In the genomic region with DNA sequence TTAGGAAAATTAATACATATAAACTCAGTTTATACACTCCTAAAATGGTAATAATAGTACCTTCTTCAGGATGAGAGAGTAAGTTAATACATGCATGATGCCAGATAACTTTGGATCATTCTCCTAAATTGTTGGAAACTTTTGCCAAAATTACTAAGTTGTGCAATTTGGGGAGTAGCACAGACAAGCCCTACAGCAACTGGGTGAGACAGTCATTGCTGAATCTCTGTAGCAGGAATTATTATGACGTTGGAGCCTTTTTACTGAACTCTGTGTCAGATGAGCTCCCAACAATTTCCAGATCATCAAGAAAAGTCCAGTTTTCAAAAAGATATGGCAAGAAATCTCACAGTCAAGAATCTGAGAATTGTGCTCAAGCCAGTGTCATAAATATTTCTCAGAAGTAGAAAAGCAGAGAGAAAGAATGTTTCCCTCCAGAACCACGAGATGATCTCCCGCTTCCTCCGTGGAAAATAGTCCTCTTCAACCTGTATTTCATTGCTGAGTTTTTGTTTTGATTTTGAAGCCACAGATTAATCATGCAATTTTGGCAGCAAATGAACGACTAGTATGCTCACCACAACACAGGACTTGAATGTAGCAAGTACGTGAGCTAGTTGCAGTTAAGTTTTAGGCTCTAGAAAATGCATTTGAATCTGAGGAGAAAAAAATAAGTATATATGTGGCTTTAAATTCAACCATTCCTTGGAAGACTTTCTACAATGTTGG, we compare ENCODE assay signal across 17 cellular contexts.
DNase-seq lines count a peak whose midpoint lies in the region; ATAC-seq and TF ChIP-seq lines count a peak whose summit lies in the region.
"Had no signal": no experiment of that assay in that cellular context is flagged by ENCODE, and none has a peak within 500 bp of the region (broad histone marks: within the 10 kb centered on the region; RNA-seq: fewer than 3 reads in every experiment).

No MANE protein-coding gene starts in this region.

- H4K5ac ChIP-seq in mesendoderm (ENCODE audit: low read length): no peak overlapping the region

- no peak overlapping the region for H3K27ac ChIP-seq in right atrium auricular region
- no peak overlapping the region for H3K27ac ChIP-seq in mesenchymal stem cell (ENCODE audit: low read length, poor library complexity, severe bottlenecking)
- H3K27ac ChIP-seq in subcutaneous abdominal adipose tissue (ENCODE audit: low read depth, low read length): peak overlapping the region; percentile 92
- H3K27ac ChIP-seq in mesendoderm (ENCODE audit: low read depth, low read length): no peak overlapping the region
- H3K27ac ChIP-seq: BLaER1 had no signal

- H3K56ac ChIP-seq in mesendoderm (ENCODE audit: low read length): no peak overlapping the region

- H3K9me3 ChIP-seq in right atrium auricular region: no peaks in the 10 kb centered on the region
- H3K9me3 ChIP-seq in mesenchymal stem cell (ENCODE audit: control insufficient read depth, low read length): no peaks in the 10 kb centered on the region
- peaks cover 0 to under 1% (median 0%) of the 10 kb centered on the region in 5 donors for H3K9me3 ChIP-seq in subcutaneous abdominal adipose tissue (ENCODE audit: control insufficient read depth in 5 of 5, low read length in 5 of 5)
- H3K9me3 ChIP-seq: HAP-1 had no signal

- ATAC-seq in Right ventricle myocardium inferior (peak; percentile 73), HG03521 (IDR thresholded peaks at IDR 0.05; ENCODE audit: unreplicated experiment) (no peak)

- H3K36me3 ChIP-seq in right atrium auricular region (no peaks in the 10 kb centered on the region), mesenchymal stem cell (ENCODE audit: control insufficient read depth in 1 of 2, insufficient read depth in 2 of 2, low read depth in 1 of 2, low read length in 2 of 2) (no peaks in the 10 kb centered on the region), subcutaneous abdominal adipose tissue (ENCODE audit: control insufficient read depth in 5 of 5, insufficient read depth in 5 of 5, low read length in 5 of 5) (no peaks in the 10 kb centered on the region), mesendoderm (ENCODE audit: control insufficient read depth, insufficient read depth, low read length) (no peaks in the 10 kb centered on the region)
- H3K36me3 ChIP-seq: BLaER1, HAP-1 had no signal

- H3K9ac ChIP-seq in mesenchymal stem cell (ENCODE audit: low read length) (peak overlapping the region; percentile 44), subcutaneous abdominal adipose tissue (ENCODE audit: low read length in 5 of 5) (peak overlapping the region in 4 of 5 donors; percentile 0 to 66 (median 45)), mesendoderm (ENCODE audit: low read length) (no peak overlapping the region)
- H3K9ac ChIP-seq: BLaER1 had no signal

- no peak overlapping the region for H3K14ac ChIP-seq in mesenchymal stem cell (ENCODE audit: low read length in 2 of 2)

- intact Hi-C loops in Right ventricle myocardium inferior (cut with DNase I): no loop called here

- H2BK5ac ChIP-seq in mesenchymal stem cell (ENCODE audit: low read depth, low read length, poor library complexity, severe bottlenecking): no peak overlapping the region
- H2BK5ac ChIP-seq in mesendoderm (ENCODE audit: low read length): no peak overlapping the region

- H2AK5ac ChIP-seq in mesenchymal stem cell (ENCODE audit: low read length, severe bottlenecking): no peak overlapping the region
- H2AK5ac ChIP-seq in mesendoderm (ENCODE audit: low read length): no peak overlapping the region

- H2AFZ ChIP-seq in mesenchymal stem cell (ENCODE audit: low read depth, low read length): no peak overlapping the region

- H3K23ac ChIP-seq in mesenchymal stem cell (ENCODE audit: low read length in 2 of 2) (no peak overlapping the region), mesendoderm (ENCODE audit: low read length) (no peak overlapping the region)

- no peaks in the 10 kb centered on the region for H3K27me3 ChIP-seq in right atrium auricular region
- no peaks in the 10 kb centered on the region for H3K27me3 ChIP-seq in mesenchymal stem cell (ENCODE audit: control insufficient read depth in 1 of 2, insufficient read depth in 1 of 2, low read length in 2 of 2)
- no peaks in the 10 kb centered on the region for H3K27me3 ChIP-seq in subcutaneous abdominal adipose tissue (ENCODE audit: control insufficient read depth in 5 of 5, insufficient read depth in 4 of 5, low read length in 5 of 5)
- no peaks in the 10 kb centered on the region for H3K27me3 ChIP-seq in mesendoderm (ENCODE audit: insufficient read depth, low read length, poor library complexity)
- H3K27me3 ChIP-seq: BLaER1 had no signal

- no peak overlapping the region for H2BK15ac ChIP-seq in mesenchymal stem cell (ENCODE audit: low read depth, poor library complexity, severe bottlenecking)
- no peak overlapping the region for H2BK15ac ChIP-seq in mesendoderm (replicated peaks; ENCODE audit: low read depth)

- no peak for DNase-seq in Right ventricle myocardium inferior (ENCODE audit: missing footprints)
- DNase-seq in right atrium auricular region (ENCODE audit: low spot score): no peak
- peak; percentile 3 for DNase-seq in fibroblast of pulmonary artery (ENCODE audit: low read depth)
- DNase-seq in mesenchymal stem cell: no peak
- DNase-seq in RKO (ENCODE audit: low spot score): no peak
- no peak for DNase-seq in mesendoderm
- DNase-seq: 8988T; CD8-positive, alpha-beta memory T cell; EL; MV-4-11; NCI-H1436; NCI-H2081; NCI-H510A treated with DMSO at 0.1 percent for 48 hours had no signal

- no peaks in the 10 kb centered on the region for H3K4me1 ChIP-seq in right atrium auricular region
- no peaks in the 10 kb centered on the region for H3K4me1 ChIP-seq in mesenchymal stem cell (ENCODE audit: control insufficient read depth, insufficient read depth, low read depth, low read length)
- peaks cover 0 to 14% (median 5%) of the 10 kb centered on the region in 5 donors for H3K4me1 ChIP-seq in subcutaneous abdominal adipose tissue (ENCODE audit: control insufficient read depth in 5 of 5, insufficient read depth in 5 of 5, low read length in 5 of 5)
- no peaks in the 10 kb centered on the region for H3K4me1 ChIP-seq in mesendoderm (ENCODE audit: control insufficient read depth, low read depth, low read length)
- H3K4me1 ChIP-seq: BLaER1, HAP-1 had no signal

- H4K8ac ChIP-seq in mesenchymal stem cell (ENCODE audit: low read length) (no peak overlapping the region), mesendoderm (ENCODE audit: low read depth, low read length) (no peak overlapping the region)

- H2BK120ac ChIP-seq in mesenchymal stem cell (ENCODE audit: low read depth, low read length) (no peak overlapping the region), mesendoderm (ENCODE audit: low read depth, low read length) (no peak overlapping the region)

- H3K79me1 ChIP-seq in mesenchymal stem cell (replicated peaks; ENCODE audit: low read length, poor library complexity, severe bottlenecking) (no peaks in the 10 kb centered on the region), mesendoderm (ENCODE audit: low read length) (no peaks in the 10 kb centered on the region)

- H3K4me2 ChIP-seq in mesenchymal stem cell (ENCODE audit: low read length, poor library complexity, severe bottlenecking): peak overlapping the region; percentile 34
- H3K4me2 ChIP-seq in mesendoderm (ENCODE audit: low read length): no peak overlapping the region
- H3K4me2 ChIP-seq: BLaER1 had no signal

- no peak overlapping the region for H4K91ac ChIP-seq in mesenchymal stem cell (ENCODE audit: low read length)

- H3K4me3 ChIP-seq in right atrium auricular region: no peak overlapping the region
- H3K4me3 ChIP-seq in fibroblast of pulmonary artery (replicated peaks; ENCODE audit: low read depth, low read length): no peak overlapping the region
- H3K4me3 ChIP-seq in mesenchymal stem cell (ENCODE audit: insufficient read depth in 1 of 2, low read depth in 1 of 2, low read length in 2 of 2): peak overlapping the region in 1 of 2 experiments; percentile 42
- peak overlapping the region in 4 of 5 donors; percentile 3 to 49 (median 39) for H3K4me3 ChIP-seq in subcutaneous abdominal adipose tissue (ENCODE audit: low read depth in 1 of 5, low read length in 5 of 5)
- H3K4me3 ChIP-seq in mesendoderm (ENCODE audit: low read length): no peak overlapping the region
- H3K4me3 ChIP-seq: BLaER1, HAP-1 had no signal

- TF ChIP-seq CTCF in right atrium auricular region (IDR thresholded peaks at IDR 0.05) (no peak), fibroblast of pulmonary artery (IDR thresholded peaks at IDR 0.05; ENCODE audit: low read length, missing control alignments) (no peak)

- no peaks in the 10 kb centered on the region for H3K79me2 ChIP-seq in mesendoderm (ENCODE audit: control insufficient read depth, insufficient read depth, low read length)

- H3K4ac ChIP-seq in mesenchymal stem cell (ENCODE audit: low read depth in 1 of 2, low read length in 2 of 2): no peak overlapping the region
- H3K4ac ChIP-seq in mesendoderm (ENCODE audit: low read depth, low read length): no peak overlapping the region

- H2BK12ac ChIP-seq in mesenchymal stem cell (ENCODE audit: low read length in 2 of 2): no peak overlapping the region

- 78% methylated on average over 6 of the region's 6 CpGs for WGBS in mesenchymal stem cell
- WGBS in mesendoderm (ENCODE audit: extremely low coverage, insufficient coverage, low lambda C conversion rate): no CpG with 5 or more reads among the region's 6 CpGs

- no peak overlapping the region for H3K18ac ChIP-seq in mesenchymal stem cell (ENCODE audit: low read depth in 1 of 2, low read length in 2 of 2)
- no peak overlapping the region for H3K18ac ChIP-seq in mesendoderm (ENCODE audit: low read length)

Comparison
In these comparisons a context has a peak if more than half of its experiments do, and no peak if none do; other contexts are left out.
1. H3K4me3 ChIP-seq: peak in subcutaneous abdominal adipose tissue (4 of 5); none in right atrium auricular region (0 of 2), fibroblast of pulmonary artery (single experiment) and mesendoderm (single experiment).